8 cellular contexts compared by ENCODE assay signal in genomic region chr6:170307080-170307545, GRCh38. TPM values are rescaled to one million over a fixed set of nuclear protein-coding genes. Genes with fewer than 3 reads are reported as not detected.
DNase-seq lines count a peak whose midpoint lies in the region; ATAC-seq and TF ChIP-seq lines count a peak whose summit lies in the region.

No MANE protein-coding gene starts in this region.

- TF ChIP-seq CTCF in left ventricle myocardium inferior (IDR thresholded peaks at IDR 0.05; ENCODE audit: borderline replicate concordance) (no peak), brain microvascular endothelial cell (IDR thresholded peaks at IDR 0.05; ENCODE audit: low read depth, low read length, missing control alignments) (no peak)

- ATAC-seq in left ventricle myocardium superior, result no peak

- DNase-seq in left ventricle myocardium inferior (no peak), left ventricle myocardium superior (no peak), brain microvascular endothelial cell (no peak), COR-L47 (lab: John Stamatoyannopoulos, UW) (no peak), medulla oblongata (ENCODE audit: extremely low spot score) (no peak), NCI-H1694 treated with DMSO at 0.1 percent for 48 hours (lab: John Stamatoyannopoulos, UW) (no peak), posterior cingulate gyrus (no peak)

- H3K4me1 ChIP-seq in left ventricle myocardium inferior (peaks cover 67% of the 10 kb centered on the region), mononuclear cell (ENCODE audit: insufficient read depth, low read length) (peaks cover 38% of the 10 kb centered on the region)

- H3K9me3 ChIP-seq in left ventricle myocardium inferior (replicated peaks) (no peaks in the 10 kb centered on the region), mononuclear cell (ENCODE audit: low read depth, low read length) (no peaks in the 10 kb centered on the region)

- H3K27me3 ChIP-seq in left ventricle myocardium inferior (ENCODE audit: low read depth) (no peaks in the 10 kb centered on the region), brain microvascular endothelial cell (replicated peaks) (no peaks in the 10 kb centered on the region), mononuclear cell (ENCODE audit: insufficient read depth, low read length) (peaks cover 9% of the 10 kb centered on the region)

- H3K36me3 ChIP-seq in left ventricle myocardium inferior (no peaks in the 10 kb centered on the region), brain microvascular endothelial cell (replicated peaks) (no peaks in the 10 kb centered on the region)

- in situ Hi-C loops in brain microvascular endothelial cell (cut with HindIII; ENCODE audit: low pct_ligation_motif_present, low sequenced_read_pairs), result no loop called here

- H3K27ac ChIP-seq in left ventricle myocardium inferior (replicated peaks), result peak overlapping the region; percentile 94
- H3K27ac ChIP-seq in brain microvascular endothelial cell, result peak overlapping the region; percentile 86

- intact Hi-C loops in left ventricle myocardium inferior (cut with micrococcal nuclease) (loop anchor here (10.0 kb wide), 1 partner anchor 472 kb away; no protein-coding TSS in a partner anchor), left ventricle myocardium superior (cut with micrococcal nuclease) (loop anchor here (10.0 kb wide), 1 partner anchor 218 kb away; no protein-coding TSS in a partner anchor), posterior cingulate gyrus (cut with DNase I) (no loop called here)

- H3K4me3 ChIP-seq in left ventricle myocardium inferior (peak overlapping the region; percentile 98), brain microvascular endothelial cell (ENCODE audit: low read depth, low read length) (peak overlapping the region; percentile 99), mononuclear cell (ENCODE audit: low read length) (peak overlapping the region; percentile 80)

RNA-seq across cellular contexts. Expression of gene FAM120B, which starts 0.6 kb away (rescaled TPM):
- total RNA-seq in left ventricle myocardium inferior (20.1 TPM), left ventricle myocardium superior (20.5 TPM), mononuclear cell (18.7 TPM)

RNA-seq across cellular contexts. Expression of gene DLL1, which starts 16.2 kb away (rescaled TPM):
- 11.7 TPM for total RNA-seq in left ventricle myocardium inferior
- 15.3 TPM for total RNA-seq in left ventricle myocardium superior
- total RNA-seq in mononuclear cell, result 1.8 TPM
